In the genomic region with DNA sequence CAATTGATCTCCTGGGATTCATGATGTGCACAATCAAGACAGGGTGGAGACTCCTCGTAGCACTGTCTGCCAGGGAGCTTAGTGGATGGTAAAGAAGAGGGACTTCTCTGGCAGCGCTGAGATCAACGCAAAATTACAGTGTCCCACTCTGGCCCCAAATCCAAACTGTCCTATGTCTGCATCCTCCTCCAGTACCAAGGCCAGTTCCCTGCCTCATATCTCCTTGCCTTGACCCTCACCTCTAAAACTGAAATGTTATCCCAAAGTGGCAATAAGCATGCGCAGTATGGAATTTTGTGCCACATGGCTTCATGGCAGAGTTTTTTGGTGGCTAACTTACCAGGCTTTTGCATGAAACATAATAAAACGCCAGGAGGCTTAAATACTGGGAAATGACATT, we compare ENCODE assay signal across 23 cellular contexts.
"Had no signal": no experiment of that assay in that cellular context is flagged by ENCODE, and none has a peak within 500 bp of the region (broad histone marks: within the 10 kb centered on the region; RNA-seq: fewer than 3 reads in every experiment).

No MANE protein-coding gene starts in this region.

- H3K36me3 ChIP-seq: lower lobe of right lung, ovary, sigmoid colon, tibial artery had no signal

- H3K27me3 ChIP-seq: ovary, sigmoid colon, testis, tibial artery had no signal

- H3K4me1 ChIP-seq: lower lobe of right lung, psoas muscle, sigmoid colon, testis, tibial artery had no signal

- H3K27ac ChIP-seq: coronary artery, lower lobe of right lung, ovary, psoas muscle, sigmoid colon, testis, tibial artery had no signal

- ATAC-seq: left ventricle myocardium superior; lower lobe of right lung; naive thymus-derived CD8-positive, alpha-beta T cell; psoas muscle; right cardiac atrium; stimulated activated memory B cell treated with anti-CD40 and anti-IgM and Interleukin-4, amounts not matched to agents 10 μg/mL and 1 μg/mL and 100 μg/mL, for 72 hours; stimulated activated naive CD8-positive, alpha-beta T cell treated with anti-CD3 and anti-CD28 coated beads, Interleukin-15, Interleukin-2, amounts not matched to agents 100 U/mL and 50 U/mL, for 24 hours had no signal

- H3K9me3 ChIP-seq: lower lobe of right lung, ovary, psoas muscle, sigmoid colon, testis, tibial artery had no signal

- FAIRE-seq: endometrium, frontal cortex had no signal

- H3K4me3 ChIP-seq: coronary artery, lower lobe of right lung, ovary, psoas muscle, sigmoid colon, testis, tibial artery had no signal

- DNase-seq: dermis blood vessel endothelial cell; effector memory CD4-positive, alpha-beta T cell; hypothalamus; immature natural killer cell; islet precursor cell; left ventricle myocardium superior; lower lobe of right lung; naive thymus-derived CD8-positive, alpha-beta T cell; occipital lobe; ovary; posterior cingulate gyrus; psoas muscle; right cardiac atrium; sigmoid colon; stimulated activated CD4-positive, alpha-beta T cell treated with anti-CD3 and anti-CD28 coated beads, Interleukin-4, amount 100 ng/mL, for 4 hours; stimulated activated naive CD8-positive, alpha-beta T cell treated with anti-CD3 and anti-CD28 coated beads, Interleukin-15, Interleukin-2, amounts not matched to agents 100 U/mL and 50 U/mL, for 24 hours; substantia nigra; testis; tibial artery had no signal
